In the genomic region with DNA sequence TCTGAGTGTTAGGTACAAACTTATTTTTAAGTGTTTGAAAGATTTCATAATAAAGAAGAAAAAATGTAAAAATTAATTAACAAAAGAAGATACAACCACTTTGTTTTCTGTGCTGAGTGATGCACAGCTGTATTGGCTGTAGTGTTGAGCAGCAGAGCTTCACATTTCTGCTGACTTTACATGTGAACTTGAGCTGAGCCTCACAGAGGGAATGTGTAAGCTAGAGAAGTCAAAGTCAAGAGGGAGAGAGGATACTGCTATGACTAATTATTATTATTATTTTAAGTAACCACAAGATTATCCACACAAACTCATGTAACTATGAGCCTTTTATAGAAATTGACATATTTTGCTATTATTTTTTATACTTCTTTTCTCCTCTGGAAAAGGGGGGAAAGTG, we compare ENCODE assay signal across 24 cellular contexts.
DNase-seq lines count a peak whose midpoint lies in the region; ATAC-seq and TF ChIP-seq lines count a peak whose summit lies in the region.
"Had no signal": no experiment of that assay in that cellular context is flagged by ENCODE, and none has a peak within 500 bp of the region (broad histone marks: within the 10 kb centered on the region; RNA-seq: fewer than 3 reads in every experiment).

No MANE protein-coding gene starts in this region.

- H3K27me3 ChIP-seq in left lung = no peaks in the 10 kb centered on the region
- H3K27me3 ChIP-seq: adrenal gland; BLaER1 treated with 17β-estradiol and CSF1 and Interleukin-3, amounts not matched to agents 10 nM and 100 nM; heart left ventricle; upper lobe of left lung had no signal

- TF ChIP-seq CTCF in choroid plexus epithelial cell (conservative IDR thresholded peaks at IDR 0.05; ENCODE audit: low read depth, low read length) (no peak), left lung (IDR thresholded peaks at IDR 0.05) (no peak)

- H3K4me1 ChIP-seq in left lung = no peaks in the 10 kb centered on the region
- H3K4me1 ChIP-seq: adrenal gland; BLaER1 treated with 17β-estradiol and CSF1 and Interleukin-3, amounts not matched to agents 10 nM and 100 nM; heart left ventricle; psoas muscle; upper lobe of left lung had no signal

- H3K27ac ChIP-seq in left lung = no peak overlapping the region
- H3K27ac ChIP-seq: adrenal gland; BLaER1 treated with 17β-estradiol and CSF1 and Interleukin-3, amounts not matched to agents 10 nM and 100 nM; coronary artery; heart left ventricle; KMS-11; psoas muscle; upper lobe of left lung had no signal

- DNase-seq in AG08396 (ENCODE audit: low spot score) = peak; percentile 9
- DNase-seq in RPMI8226 = peak; percentile 59
- DNase-seq in choroid plexus epithelial cell (ENCODE audit: low read depth) = peak; percentile 90
- peak; percentile 29 for DNase-seq in hepatic stellate cell (ENCODE audit: low spot score)
- DNase-seq in left lung = no peak
- DNase-seq: activated CD4-positive, alpha-beta T cell treated with anti-CD3 and anti-CD28 coated beads for 36 hours; activated effector memory CD4-positive, alpha-beta T cell treated with Interleukin-2 at 50 U/mL for 16 hours; adrenal gland; heart left ventricle; NCI-H1417; NCI-H2171; NCI-H774; nephron progenitor cell; psoas muscle; stimulated activated naive B cell treated with anti-CD40 and anti-IgM and Interleukin-4, amounts not matched to agents 10 μg/mL and 1 μg/mL and 100 μg/mL, for 72 hours; T-helper 9 cell; upper lobe of left lung had no signal

- ATAC-seq in HG02938 (IDR thresholded peaks at IDR 0.05; ENCODE audit: unreplicated experiment) = no peak
- ATAC-seq in GM21526 (IDR thresholded peaks at IDR 0.05; ENCODE audit: low FRiP score, unreplicated experiment) = no peak
- ATAC-seq in left lung = no peak
- ATAC-seq in HG03439 (IDR thresholded peaks at IDR 0.05; ENCODE audit: unreplicated experiment) = no peak
- ATAC-seq: activated CD4-positive, alpha-beta T cell treated with anti-CD3 and anti-CD28 coated beads for 36 hours; heart left ventricle; psoas muscle; SK-N-SH treated with all-trans-retinoic acid at 6 μM for 48 hours; stimulated activated naive B cell treated with anti-CD40 and anti-IgM and Interleukin-4, amounts not matched to agents 10 μg/mL and 1 μg/mL and 100 μg/mL, for 72 hours had no signal

- no peaks in the 10 kb centered on the region for H3K36me3 ChIP-seq in left lung
- H3K36me3 ChIP-seq: adrenal gland; BLaER1 treated with 17β-estradiol and CSF1 and Interleukin-3, amounts not matched to agents 10 nM and 100 nM; heart left ventricle; upper lobe of left lung had no signal

- intact Hi-C loops in left lung (cut with DNase I) = no loop called here

- peaks cover 0 to 2% of the 10 kb centered on the region in 2 donors for H3K9me3 ChIP-seq in left lung
- H3K9me3 ChIP-seq: adrenal gland, heart left ventricle, psoas muscle, upper lobe of left lung had no signal

- H3K4me3 ChIP-seq in choroid plexus epithelial cell (ENCODE audit: low read depth, low read length) = no peak overlapping the region
- H3K4me3 ChIP-seq in left lung = no peak overlapping the region
- H3K4me3 ChIP-seq: adrenal gland; BLaER1 treated with 17β-estradiol and CSF1 and Interleukin-3, amounts not matched to agents 10 nM and 100 nM; coronary artery; heart left ventricle; psoas muscle; upper lobe of left lung had no signal

Comparison
In these comparisons a context has a peak if more than half of its experiments do, and no peak if none do; other contexts are left out.
1. DNase-seq: peak in AG08396 (single experiment), RPMI8226 (single experiment), choroid plexus epithelial cell (single experiment) and hepatic stellate cell (single experiment); none in left lung (0 of 2).